23 cellular contexts compared by ENCODE assay signal in genomic region chr13:101326710-101327109, GRCh38.
"Had no signal": no experiment of that assay in that cellular context is flagged by ENCODE, and none has a peak within 500 bp of the region (broad histone marks: within the 10 kb centered on the region; RNA-seq: fewer than 3 reads in every experiment).

No MANE protein-coding gene starts in this region.

- H3K9ac ChIP-seq: parathyroid adenoma had no signal

- ATAC-seq: gastroesophageal sphincter; left lung; naive thymus-derived CD8-positive, alpha-beta T cell had no signal

- H3K9me3 Mint-ChIP-seq: naive thymus-derived CD8-positive, alpha-beta T cell; neural crest cell had no signal

- DNase-seq: cortex of kidney; dorsolateral prefrontal cortex; effector memory CD4-positive, alpha-beta T cell; foreskin fibroblast; heart right ventricle; hypothalamus; left lung; mesenchymal stem cell; naive thymus-derived CD8-positive, alpha-beta T cell; occipital lobe; sigmoid colon; small intestine; stimulated activated CD4-positive, alpha-beta T cell treated with anti-CD3 and anti-CD28 coated beads, Interleukin-2, amount 100 ng/mL, for 48 hours; stimulated activated naive CD4-positive, alpha-beta T cell treated with Interleukin-2 at 50 U/mL for 16 hours; trophoblast cell had no signal

- H3K4me1 Mint-ChIP-seq: central memory CD8-positive, alpha-beta T cell; naive thymus-derived CD8-positive, alpha-beta T cell had no signal

- H3K36me3 Mint-ChIP-seq: naive thymus-derived CD8-positive, alpha-beta T cell had no signal

- H3K4me1 ChIP-seq: esophagus muscularis mucosa, gastroesophageal sphincter, heart right ventricle, left lung, parathyroid adenoma, prostate gland, sigmoid colon had no signal

- H3K4me3 ChIP-seq: dorsolateral prefrontal cortex, esophagus muscularis mucosa, gastroesophageal sphincter, heart right ventricle, left lung, lung, prostate gland, sigmoid colon had no signal

- H3K27me3 Mint-ChIP-seq: central memory CD8-positive, alpha-beta T cell had no signal

- H3K27me3 ChIP-seq: dorsolateral prefrontal cortex, esophagus muscularis mucosa, gastroesophageal sphincter, heart right ventricle, left lung, sigmoid colon had no signal

- H3K4me3 Mint-ChIP-seq: central memory CD8-positive, alpha-beta T cell; naive thymus-derived CD8-positive, alpha-beta T cell; neural crest cell had no signal

- H3K79me2 ChIP-seq: parathyroid adenoma had no signal

- H3K9me3 ChIP-seq: esophagus muscularis mucosa, gastroesophageal sphincter, left lung, prostate gland, sigmoid colon had no signal

- H3K36me3 ChIP-seq: esophagus muscularis mucosa, gastroesophageal sphincter, heart right ventricle, left lung, prostate gland, sigmoid colon had no signal

- H3K27ac ChIP-seq: dorsolateral prefrontal cortex, epithelial cell of prostate, esophagus muscularis mucosa, gastroesophageal sphincter, heart right ventricle, left lung, parathyroid adenoma, prostate gland, sigmoid colon had no signal

- H3K27ac Mint-ChIP-seq: naive thymus-derived CD8-positive, alpha-beta T cell had no signal

- H2AFZ ChIP-seq: parathyroid adenoma had no signal
